ENCODE assay signal across 26 cellular contexts in the genomic region with DNA sequence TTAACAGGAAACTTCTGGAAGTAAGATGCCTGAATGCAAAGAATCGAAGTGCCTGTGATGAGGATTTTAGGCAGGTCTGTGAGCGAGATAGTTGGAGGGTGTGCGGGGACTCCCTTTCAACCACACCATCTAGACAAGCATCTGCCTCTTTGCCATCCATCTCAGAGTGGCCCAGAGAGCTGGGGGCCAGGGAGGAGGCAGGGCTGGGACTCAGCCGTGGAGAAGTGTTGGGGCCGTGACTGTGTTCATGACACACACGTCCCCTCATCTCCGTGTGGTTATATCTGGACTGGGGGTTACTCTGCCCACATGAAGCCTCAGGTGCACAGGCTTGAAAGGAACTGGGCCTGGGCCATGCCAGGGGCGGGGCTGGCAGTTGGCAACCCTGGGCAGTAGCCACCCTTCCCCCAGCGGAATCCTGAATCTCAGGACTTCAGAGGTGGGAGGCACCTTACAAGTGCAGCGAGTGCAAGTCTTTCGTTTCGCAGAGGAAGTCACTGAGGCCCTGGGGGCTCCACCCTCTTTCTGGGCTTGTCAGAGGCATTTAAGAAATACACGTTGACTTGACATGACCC.
"Had no signal": no experiment of that assay in that cellular context is flagged by ENCODE, and none has a peak within 500 bp of the region (broad histone marks: within the 10 kb centered on the region; RNA-seq: fewer than 3 reads in every experiment).

No MANE protein-coding gene starts in this region.

- H3K4me3 ChIP-seq: breast epithelium, Peyer's patch, SJCRH30 had no signal

- H3K27me3 ChIP-seq: breast epithelium, Peyer's patch, SJCRH30 had no signal

- H3K27ac Mint-ChIP-seq: activated CD8-positive, alpha-beta T cell treated with anti-CD3 and anti-CD28 coated beads, Interleukin-2, amount 10 ng/mL, durations not matched to agents 7 days and 5 days; activated naive CD4-positive, alpha-beta T cell treated with anti-CD3 and anti-CD28 coated beads, Interleukin-2, amount 50 U/mL, for 24 hours; activated T-cell treated with anti-CD3 and anti-CD28 coated beads, Interleukin-2, amount 50 U/mL, for 24 hours; activated T-helper 1 cell treated with anti-CD3 and anti-CD28 coated beads, Interleukin-12 subunit alpha, Interleukin-12 subunit beta, Interleukin-2, Interleukin-4 antibody, amounts not matched to agents 30 ng/mL and 10 ng/mL and 1 ng/mL, durations not matched to agents 14 hours and 24 hours and 36 hours had no signal

- H3K9ac ChIP-seq: SK-N-SH had no signal

- H3K4me3 Mint-ChIP-seq: activated CD8-positive, alpha-beta T cell treated with anti-CD3 and anti-CD28 coated beads, Interleukin-2, amount 10 ng/mL, durations not matched to agents 7 days and 5 days; activated naive CD4-positive, alpha-beta T cell treated with anti-CD3 and anti-CD28 coated beads, Interleukin-2, amount 50 U/mL, for 24 hours; activated T-cell treated with anti-CD3 and anti-CD28 coated beads, Interleukin-2, amount 50 U/mL, for 24 hours; activated T-helper 1 cell treated with anti-CD3 and anti-CD28 coated beads, Interleukin-12 subunit alpha, Interleukin-12 subunit beta, Interleukin-2, Interleukin-4 antibody, amounts not matched to agents 30 ng/mL and 10 ng/mL and 1 ng/mL, durations not matched to agents 14 hours and 24 hours and 36 hours had no signal

- ATAC-seq: activated CD8-positive, alpha-beta T cell treated with anti-CD3 and anti-CD28 coated beads, Interleukin-2, amount 10 ng/mL, durations not matched to agents 7 days and 5 days had no signal

- H3K27ac ChIP-seq: breast epithelium, Peyer's patch, RWPE1, SJCRH30, WERI-Rb-1 had no signal

- H3K36me3 Mint-ChIP-seq: activated naive CD4-positive, alpha-beta T cell treated with anti-CD3 and anti-CD28 coated beads, Interleukin-2, amount 50 U/mL, for 24 hours had no signal

- DNase-seq: activated CD4-positive, alpha-beta T cell treated with anti-CD3 and anti-CD28 coated beads for 4 hours; activated CD8-positive, alpha-beta T cell treated with anti-CD3 and anti-CD28 coated beads, Interleukin-2, amount 10 ng/mL, durations not matched to agents 7 days and 5 days; activated effector memory CD4-positive, alpha-beta T cell treated with Interleukin-2 at 50 U/mL for 16 hours; activated naive CD4-positive, alpha-beta T cell; activated T-cell treated with anti-CD3 and anti-CD28 coated beads, Interleukin-2, amount 50 U/mL, for 24 hours; aorta; central memory CD4-positive, alpha-beta T cell; KG1; NCI-H1092; NCI-H1417; NCI-H1930; NCI-H2171 treated with DMSO at 0.1 percent for 48 hours; NCI-H226; NCI-H510A; NCI-H526 treated with DMSO at 0.1 percent for 48 hours; NCI-H82; Peyer's patch; Right ventricle myocardium superior; SJCRH30; SK-N-SH; T-helper 1 cell; WERI-Rb-1 had no signal

- H3K4me1 ChIP-seq: breast epithelium, Peyer's patch had no signal

- H3K9me2 ChIP-seq: SK-N-SH had no signal

- H3K4me2 ChIP-seq: SK-N-SH had no signal

- H3K4me1 Mint-ChIP-seq: activated naive CD4-positive, alpha-beta T cell treated with anti-CD3 and anti-CD28 coated beads, Interleukin-2, amount 50 U/mL, for 24 hours had no signal

- H3K9me3 Mint-ChIP-seq: activated naive CD4-positive, alpha-beta T cell treated with anti-CD3 and anti-CD28 coated beads, Interleukin-2, amount 50 U/mL, for 24 hours; activated T-cell treated with anti-CD3 and anti-CD28 coated beads, Interleukin-2, amount 50 U/mL, for 24 hours; activated T-helper 1 cell treated with anti-CD3 and anti-CD28 coated beads, Interleukin-12 subunit alpha, Interleukin-12 subunit beta, Interleukin-2, Interleukin-4 antibody, amounts not matched to agents 30 ng/mL and 10 ng/mL and 1 ng/mL, durations not matched to agents 14 hours and 24 hours and 36 hours had no signal

- H3K36me3 ChIP-seq: breast epithelium, Peyer's patch, SJCRH30, WERI-Rb-1 had no signal

- H3K9me3 ChIP-seq: breast epithelium, Peyer's patch, SJCRH30, SK-N-SH had no signal
